8 cellular contexts compared by ENCODE assay signal in genomic region chr18:25561923-25562322, GRCh38.
DNase-seq lines count a peak whose midpoint lies in the region; TF ChIP-seq lines count a peak whose summit lies in the region.

No MANE protein-coding gene starts in this region.

- H3K18ac ChIP-seq in mesendoderm (ENCODE audit: low read length) = no peak overlapping the region

- H3K27me3 ChIP-seq in HL-60 (ENCODE audit: insufficient read depth, poor library complexity, severe bottlenecking) (no peaks in the 10 kb centered on the region), mesendoderm (ENCODE audit: insufficient read depth, low read length, poor library complexity) (no peaks in the 10 kb centered on the region)

- TF ChIP-seq CTCF in HL-60 (IDR thresholded peaks at IDR 0.05; ENCODE audit: insufficient read depth, low read length) = no peak
- TF ChIP-seq CTCF in WI38 (IDR thresholded peaks at IDR 0.05; ENCODE audit: low read depth, low read length) = 0 out of 2 replicates have a peak, but pooled peaks have one; percentile 30

- H2BK5ac ChIP-seq in mesendoderm (ENCODE audit: low read length) = no peak overlapping the region

- H3K27ac ChIP-seq in HL-60 (replicated peaks) = no peak overlapping the region
- H3K27ac ChIP-seq in mesendoderm (ENCODE audit: low read depth, low read length) = no peak overlapping the region

- no CpG with 5 or more reads among the region's 6 CpGs for WGBS in mesendoderm (ENCODE audit: extremely low coverage, insufficient coverage, low lambda C conversion rate)

- DNase-seq in ELR (ENCODE audit: low read depth) (peak; percentile 49), HL-60 (ENCODE audit: low read depth in 1 of 2, low spot score in 1 of 2) (peak; percentile 3 to 21), mesendoderm (peak; percentile 44), nucleus accumbens (lab: John Stamatoyannopoulos, UW) (no peak), midbrain (lab: John Stamatoyannopoulos, UW) (no peak), HK-2 (ENCODE audit: unreplicated experiment) (no peak)
- DNase-seq in stimulated activated CD4-positive, alpha-beta T cell treated with anti-CD3 and anti-CD28 coated beads, Interleukin-4, amount 100 ng/mL, for 1 hour = no peak

- H3K79me2 ChIP-seq in mesendoderm (ENCODE audit: control insufficient read depth, insufficient read depth, low read length) = no peaks in the 10 kb centered on the region

- H3K23ac ChIP-seq in mesendoderm (ENCODE audit: low read length) = no peak overlapping the region

- no peak overlapping the region for H2BK120ac ChIP-seq in mesendoderm (ENCODE audit: low read depth, low read length)

- no peak overlapping the region for H3K9ac ChIP-seq in mesendoderm (ENCODE audit: low read length)

- H2AK5ac ChIP-seq in mesendoderm (ENCODE audit: low read length) = no peak overlapping the region

- H4K8ac ChIP-seq in mesendoderm (ENCODE audit: low read depth, low read length) = no peak overlapping the region

- H3K4me3 ChIP-seq in HL-60 (replicated peaks; ENCODE audit: insufficient read depth, low read length) (no peak overlapping the region), WI38 (ENCODE audit: low read depth, low read length) (no peak overlapping the region), mesendoderm (ENCODE audit: low read length) (no peak overlapping the region)

- no peak overlapping the region for H3K4ac ChIP-seq in mesendoderm (ENCODE audit: low read depth, low read length)

- H3K56ac ChIP-seq in mesendoderm (ENCODE audit: low read length) = no peak overlapping the region

- H3K36me3 ChIP-seq in mesendoderm (ENCODE audit: control insufficient read depth, insufficient read depth, low read length) = no peaks in the 10 kb centered on the region

- no peak overlapping the region for H3K4me2 ChIP-seq in mesendoderm (ENCODE audit: low read length)

- H3K4me1 ChIP-seq in mesendoderm (ENCODE audit: control insufficient read depth, low read depth, low read length) = no peaks in the 10 kb centered on the region

- no peak overlapping the region for H2BK15ac ChIP-seq in mesendoderm (replicated peaks; ENCODE audit: low read depth)

- H3K79me1 ChIP-seq in mesendoderm (ENCODE audit: low read length) = no peaks in the 10 kb centered on the region

- no peak overlapping the region for H4K5ac ChIP-seq in mesendoderm (ENCODE audit: low read length)

Comparison
In these comparisons a context has a peak if more than half of its experiments do, and no peak if none do; other contexts are left out.
1. DNase-seq: peak in ELR (single experiment), HL-60 (2 of 2) and mesendoderm (single experiment); none in nucleus accumbens (0 of 56), midbrain (single experiment), stimulated activated CD4-positive, alpha-beta T cell treated with anti-CD3 and anti-CD28 coated beads, Interleukin-4, amount 100 ng/mL, for 1 hour (single experiment) and HK-2 (single experiment).